In genomic region chr1:240765732-240766363, GRCh38 we compare ENCODE assay signal across 1 cellular context.
TF ChIP-seq lines count a peak whose summit lies in the region.

No MANE protein-coding gene starts in this region.

TF ChIP-seq in IMR-90, 13 proteins besides CTCF, POLR2A, EP300 and RAD21 (continued from another document):
- TF ChIP-seq SMC3 (IDR thresholded peaks at IDR 0.05; ENCODE audit: low read depth, low read length) (no peak), CHD1 (IDR thresholded peaks at IDR 0.05; ENCODE audit: low read depth, low read length) (no peak), MXI1 (IDR thresholded peaks at IDR 0.05; ENCODE audit: borderline replicate concordance, low read depth, low read length) (no peak), MAFK (IDR thresholded peaks at IDR 0.05; ENCODE audit: low read depth, low read length) (no peak)
